ENCODE assay signal across 14 cellular contexts in the genomic region with DNA sequence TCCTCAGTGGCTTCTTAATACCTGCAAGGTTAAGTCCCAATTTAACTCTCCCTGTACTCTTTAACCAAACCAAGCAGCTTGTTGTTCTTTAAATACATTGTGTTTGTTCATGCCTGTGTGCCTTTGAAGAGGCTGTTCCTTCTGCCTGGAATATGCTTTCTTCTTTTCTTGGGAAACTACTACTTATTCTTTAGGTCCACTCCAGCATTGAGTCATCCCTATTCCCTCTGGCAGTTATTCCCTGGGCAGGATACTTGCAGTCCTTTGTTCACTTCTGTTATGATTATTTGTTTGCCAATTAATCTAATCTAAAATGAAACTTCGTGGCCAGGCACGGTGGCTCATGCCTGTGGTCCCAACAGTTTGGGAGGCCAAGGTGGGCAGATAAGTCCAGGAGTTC.
DNase-seq lines count a peak whose midpoint lies in the region; TF ChIP-seq lines count a peak whose summit lies in the region.
"Had no signal": no experiment of that assay in that cellular context is flagged by ENCODE, and none has a peak within 500 bp of the region (broad histone marks: within the 10 kb centered on the region; RNA-seq: fewer than 3 reads in every experiment).

No MANE protein-coding gene starts in this region.

- peaks cover 0 to 3% (median 0%) of the 10 kb centered on the region in 11 experiments; a peak in 1 of 22 replicates for H3K36me3 ChIP-seq in BLaER1 treated with 17β-estradiol and CSF1 and Interleukin-3, amounts not matched to agents 10 nM and 100 nM
- no peaks in the 10 kb centered on the region for H3K36me3 ChIP-seq in esophagus squamous epithelium

- H3K27ac Mint-ChIP-seq in activated naive CD8-positive, alpha-beta T cell: peak overlapping the region; percentile 79
- H3K27ac Mint-ChIP-seq: activated T-helper 2 cell treated with anti-CD3 and anti-CD28 coated beads, Interferon-gamma antibody, Interleukin-2, Interleukin-4, amounts not matched to agents 10 μg/mL and 5 μg/mL and 100 μg/mL, durations not matched to agents 14 hours and 24 hours and 36 hours had no signal

- peaks cover 27 to 58% (median 44%) of the 10 kb centered on the region in 10 experiments for H3K4me1 ChIP-seq in BLaER1 treated with 17β-estradiol and CSF1 and Interleukin-3, amounts not matched to agents 10 nM and 100 nM
- peaks cover 5 to 42% (median 20%) of the 10 kb centered on the region in 3 donors for H3K4me1 ChIP-seq in esophagus squamous epithelium

- no peak for TF ChIP-seq POLR2A in esophagus squamous epithelium (IDR thresholded peaks at IDR 0.05)

- peak overlapping the region in 7 of 11 experiments; percentile 6 to 37 (median 17); a peak in 7 of 22 replicates for H3K4me2 ChIP-seq in BLaER1 treated with 17β-estradiol and CSF1 and Interleukin-3, amounts not matched to agents 10 nM and 100 nM

- H4K20me1 ChIP-seq in BLaER1 treated with 17β-estradiol and CSF1 and Interleukin-3, amounts not matched to agents 10 nM and 100 nM: peaks cover 24 to 90% (median 59%) of the 10 kb centered on the region in 11 experiments; a peak in 21 of 22 replicates

- H3K36me3 Mint-ChIP-seq in activated naive CD8-positive, alpha-beta T cell: no peaks in the 10 kb centered on the region

- no peak overlapping the region for H3K4me3 ChIP-seq in BLaER1 treated with 17β-estradiol and CSF1 and Interleukin-3, amounts not matched to agents 10 nM and 100 nM
- no peak overlapping the region for H3K4me3 ChIP-seq in esophagus squamous epithelium
- H3K4me3 ChIP-seq: skin epidermis had no signal

- intact Hi-C loops in esophagus squamous epithelium (cut with DNase I): no loop called here

- 0 to 23% methylated on average over 2 of the region's 2 CpGs for WGBS in esophagus squamous epithelium, 2 donors

- no peaks in the 10 kb centered on the region for H3K27me3 Mint-ChIP-seq in activated naive CD8-positive, alpha-beta T cell

- no peak overlapping the region for H3K9ac ChIP-seq in BLaER1 treated with 17β-estradiol and CSF1 and Interleukin-3, amounts not matched to agents 10 nM and 100 nM

- no peak overlapping the region for H3K4me3 Mint-ChIP-seq in activated naive CD8-positive, alpha-beta T cell

- H3K9me3 ChIP-seq in BLaER1 treated with 17β-estradiol and CSF1 and Interleukin-3, amounts not matched to agents 10 nM and 100 nM (replicated peaks in 1 of 11): no peaks in the 10 kb centered on the region
- H3K9me3 ChIP-seq in esophagus squamous epithelium: no peaks in the 10 kb centered on the region

- H3K9me3 Mint-ChIP-seq in activated naive CD8-positive, alpha-beta T cell (ENCODE audit: low read depth): no peaks in the 10 kb centered on the region
- H3K9me3 Mint-ChIP-seq: activated T-helper 2 cell treated with anti-CD3 and anti-CD28 coated beads, Interferon-gamma antibody, Interleukin-2, Interleukin-4, amounts not matched to agents 10 μg/mL and 5 μg/mL and 100 μg/mL, durations not matched to agents 14 hours and 24 hours and 36 hours had no signal

- no peak overlapping the region for H3K27ac ChIP-seq in BLaER1 treated with 17β-estradiol and CSF1 and Interleukin-3, amounts not matched to agents 10 nM and 100 nM
- no peak overlapping the region for H3K27ac ChIP-seq in esophagus squamous epithelium

- peaks cover 73% of the 10 kb centered on the region for H3K4me1 Mint-ChIP-seq in activated naive CD8-positive, alpha-beta T cell (ENCODE audit: low read depth)

- DNase-seq in ELR (ENCODE audit: low read depth): peak; percentile 69
- peak; percentile 48 for DNase-seq in foreskin melanocyte
- DNase-seq in activated gamma-delta T cell treated with Interleukin-2 at 50 U/mL for 16 hours: no peak
- no peak for DNase-seq in NCI-H128 (lab: John Stamatoyannopoulos, UW; ENCODE audit: unreplicated experiment)
- DNase-seq in esophagus squamous epithelium (lab: John Stamatoyannopoulos, UW): no peak
- no peak for DNase-seq in effector CD4-positive, alpha-beta T cell
- DNase-seq: central memory CD4-positive, alpha-beta T cell; hypothalamus; NCI-H1048; SW 1271 had no signal

- TF ChIP-seq CTCF in esophagus squamous epithelium (IDR thresholded peaks at IDR 0.05): no peak

- no peaks in the 10 kb centered on the region for H3K27me3 ChIP-seq in BLaER1 treated with 17β-estradiol and CSF1 and Interleukin-3, amounts not matched to agents 10 nM and 100 nM
- no peaks in the 10 kb centered on the region for H3K27me3 ChIP-seq in esophagus squamous epithelium

Comparison
In these comparisons a context has a peak if more than half of its experiments do, and no peak if none do; other contexts are left out.
1. DNase-seq: peak in ELR (single experiment) and foreskin melanocyte (single experiment); none in activated gamma-delta T cell treated with Interleukin-2 at 50 U/mL for 16 hours (single experiment), NCI-H128 (single experiment), esophagus squamous epithelium (single experiment) and effector CD4-positive, alpha-beta T cell (single experiment).